In the genomic region with DNA sequence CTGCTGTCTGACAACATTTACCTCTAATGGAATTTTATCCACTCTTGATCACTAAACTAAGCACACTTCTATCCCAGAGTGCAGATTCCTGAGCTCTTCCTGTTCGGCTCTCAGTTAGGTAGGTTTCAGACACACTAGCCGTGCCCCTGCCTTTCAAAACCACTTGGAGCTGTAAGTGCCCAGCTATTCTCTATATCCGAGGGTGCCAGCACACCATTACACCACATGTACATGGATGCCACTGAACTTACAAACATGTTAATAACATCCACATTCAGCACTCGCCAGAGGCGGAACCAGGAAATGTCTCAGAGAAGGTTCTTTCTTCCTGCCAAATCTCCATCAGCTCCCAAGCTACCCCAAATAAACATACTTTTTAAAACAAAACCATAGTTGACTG, we compare ENCODE assay signal across 26 cellular contexts.
DNase-seq lines count a peak whose midpoint lies in the region; ATAC-seq and TF ChIP-seq lines count a peak whose summit lies in the region.
"Had no signal": no experiment of that assay in that cellular context is flagged by ENCODE, and none has a peak within 500 bp of the region (broad histone marks: within the 10 kb centered on the region; RNA-seq: fewer than 3 reads in every experiment).

No MANE protein-coding gene starts in this region.

- intact Hi-C loops in MCF 10A (cut with micrococcal nuclease) (loop anchor here (5.0 kb wide), 1 partner anchor 300 kb away; the partner anchor contains the start of genes CAPZA1 and ST7L), mammary epithelial cell (cut with micrococcal nuclease) (no loop called here), esophagus squamous epithelium (cut with DNase I) (no loop called here)

- H3K9me3 ChIP-seq in mammary epithelial cell (replicated peaks; ENCODE audit: insufficient read depth, low read length) (no peaks in the 10 kb centered on the region), esophagus squamous epithelium (no peaks in the 10 kb centered on the region), upper lobe of left lung (no peaks in the 10 kb centered on the region), osteoblast (ENCODE audit: low read depth, low read length) (no peaks in the 10 kb centered on the region)
- H3K9me3 ChIP-seq: psoas muscle had no signal

- H3K36me3 ChIP-seq in mammary epithelial cell (ENCODE audit: insufficient read depth, low read length) (no peaks in the 10 kb centered on the region), esophagus squamous epithelium (no peaks in the 10 kb centered on the region), upper lobe of left lung (no peaks in the 10 kb centered on the region), osteoblast (ENCODE audit: insufficient read depth, low read length) (no peaks in the 10 kb centered on the region)
- H3K36me3 ChIP-seq: brain microvascular endothelial cell had no signal

- H3K27me3 Mint-ChIP-seq in MCF 10A (ENCODE audit: insufficient read depth, unreplicated experiment) = no peaks in the 10 kb centered on the region
- peaks cover 13% of the 10 kb centered on the region for H3K27me3 Mint-ChIP-seq in nephron (ENCODE audit: low read depth)
- H3K27me3 Mint-ChIP-seq in natural killer cell treated with Interleukin-12 subunit alpha and Interleukin-12 subunit beta and Interleukin-15 and Interleukin-18, amount 100 ng/mL, for 72 hours = peaks cover 16 to 21% of the 10 kb centered on the region in 2 donors
- H3K27me3 Mint-ChIP-seq: activated CD4-positive, alpha-beta memory T cell treated with anti-CD3 and anti-CD28 coated beads for 36 hours had no signal

- in situ Hi-C loops in mammary epithelial cell (cut with MboI; ENCODE audit: low sequenced_read_pairs in 2 of 2) = no loop called here

- TF ChIP-seq CTCF in MCF 10A (IDR thresholded peaks at IDR 0.05; ENCODE audit: unreplicated experiment) (no peak), mammary epithelial cell (conservative IDR thresholded peaks at IDR 0.05 in 1 of 2, IDR thresholded peaks at IDR 0.05 in 1 of 2; ENCODE audit: extremely low read depth in 1 of 2, insufficient read depth in 1 of 2, low read depth in 1 of 2, low read length in 2 of 2) (no peak), esophagus squamous epithelium (IDR thresholded peaks at IDR 0.05) (no peak), nephron (IDR thresholded peaks at IDR 0.05; ENCODE audit: unreplicated experiment in 3 of 3) (no peak), upper lobe of left lung (IDR thresholded peaks at IDR 0.05) (no peak), osteoblast (IDR thresholded peaks at IDR 0.05; ENCODE audit: extremely low read depth, low read depth, low read length) (no peak)

- H4K20me1 ChIP-seq in mammary epithelial cell (ENCODE audit: insufficient read depth, low read length) = no peaks in the 10 kb centered on the region
- H4K20me1 ChIP-seq in osteoblast (ENCODE audit: insufficient read depth, low read length) = no peaks in the 10 kb centered on the region

- no peak overlapping the region for H3K4me3 Mint-ChIP-seq in MCF 10A (ENCODE audit: unreplicated experiment)
- H3K4me3 Mint-ChIP-seq in nephron = no peak overlapping the region
- no peak overlapping the region for H3K4me3 Mint-ChIP-seq in natural killer cell treated with Interleukin-12 subunit alpha and Interleukin-12 subunit beta and Interleukin-15 and Interleukin-18, amount 100 ng/mL, for 72 hours
- H3K4me3 Mint-ChIP-seq: activated CD4-positive, alpha-beta memory T cell treated with anti-CD3 and anti-CD28 coated beads for 36 hours; CD8-positive, alpha-beta T cell; dendritic cell treated with granulocyte-macrophage colony-stimulating factor and Interleukin-4, amounts not matched to agents 40 ng/mL and 50 ng/mL, for 4 days; stimulated activated naive B cell treated with anti-CD40 and anti-IgM and Interleukin-4, amounts not matched to agents 10 μg/mL and 1 μg/mL and 100 μg/mL, for 72 hours had no signal

- BruUV-seq in MCF 10A (replicated peaks; lab: Mats Ljungman, UMichigan) (no TSS peak), mammary epithelial cell (replicated peaks; lab: Mats Ljungman, UMichigan) (no TSS peak)

- H3K4me2 ChIP-seq in mammary epithelial cell (ENCODE audit: insufficient read depth, low read depth, low read length) (no peak overlapping the region), osteoblast (ENCODE audit: insufficient read depth, low read length) (no peak overlapping the region)

- H3K4me3 ChIP-seq in mammary epithelial cell (replicated peaks in 1 of 3; ENCODE audit: insufficient read depth in 1 of 3, low read depth in 2 of 3, low read length in 3 of 3) = no peak overlapping the region
- H3K4me3 ChIP-seq in esophagus squamous epithelium = peak overlapping the region in 1 of 4 donors; percentile 13
- no peak overlapping the region for H3K4me3 ChIP-seq in upper lobe of left lung
- H3K4me3 ChIP-seq in osteoblast (ENCODE audit: insufficient read depth, low read length) = no peak overlapping the region
- H3K4me3 ChIP-seq: psoas muscle had no signal

- TF ChIP-seq EP300 in upper lobe of left lung (IDR thresholded peaks at IDR 0.05) = no peak

- 92% methylated on average over 5 of the region's 5 CpGs for WGBS in mammary epithelial cell (ENCODE audit: low coverage, missing lambda C conversion rate)
- WGBS in esophagus squamous epithelium, 2 donors = 53 to 60% methylated on average over 5 of the region's 5 CpGs
- 28 to 37% methylated on average over 5 of the region's 5 CpGs for WGBS in upper lobe of left lung, 2 donors

- no peaks in the 10 kb centered on the region for H3K9me3 Mint-ChIP-seq in MCF 10A (ENCODE audit: unreplicated experiment)
- no peaks in the 10 kb centered on the region for H3K9me3 Mint-ChIP-seq in nephron
- no peaks in the 10 kb centered on the region for H3K9me3 Mint-ChIP-seq in natural killer cell treated with Interleukin-12 subunit alpha and Interleukin-12 subunit beta and Interleukin-15 and Interleukin-18, amount 100 ng/mL, for 72 hours
- H3K9me3 Mint-ChIP-seq: activated CD4-positive, alpha-beta memory T cell treated with anti-CD3 and anti-CD28 coated beads for 36 hours; CD8-positive, alpha-beta T cell; dendritic cell treated with granulocyte-macrophage colony-stimulating factor and Interleukin-4, amounts not matched to agents 40 ng/mL and 50 ng/mL, for 4 days; stimulated activated naive B cell treated with anti-CD40 and anti-IgM and Interleukin-4, amounts not matched to agents 10 μg/mL and 1 μg/mL and 100 μg/mL, for 72 hours had no signal

- H3K27me3 ChIP-seq in mammary epithelial cell (ENCODE audit: insufficient read depth, low read length) = no peaks in the 10 kb centered on the region
- no peaks in the 10 kb centered on the region for H3K27me3 ChIP-seq in esophagus squamous epithelium
- H3K27me3 ChIP-seq in upper lobe of left lung = no peaks in the 10 kb centered on the region
- H3K27me3 ChIP-seq in osteoblast (ENCODE audit: insufficient read depth, low read length) = peaks cover 7% of the 10 kb centered on the region
- H3K27me3 ChIP-seq: brain microvascular endothelial cell had no signal

- dilution Hi-C loops in mammary epithelial cell (cut with HindIII; ENCODE audit: low sequenced_read_pairs) = no loop called here

- H3K4me1 Mint-ChIP-seq in MCF 10A (ENCODE audit: insufficient read depth, unreplicated experiment) (peaks cover 23% of the 10 kb centered on the region), nephron (peaks cover 17% of the 10 kb centered on the region)
- H3K4me1 Mint-ChIP-seq in natural killer cell treated with Interleukin-12 subunit alpha and Interleukin-12 subunit beta and Interleukin-15 and Interleukin-18, amount 100 ng/mL, for 72 hours (ENCODE audit: low read depth in 2 of 2) = no peaks in the 10 kb centered on the region

- no peak for TF ChIP-seq POLR2A in esophagus squamous epithelium (IDR thresholded peaks at IDR 0.05)
- no peak for TF ChIP-seq POLR2A in upper lobe of left lung (IDR thresholded peaks at IDR 0.05)

- H3K27ac Mint-ChIP-seq in MCF 10A (ENCODE audit: low read depth, unreplicated experiment) (peak overlapping the region; percentile 37), nephron (peak overlapping the region; percentile 6 to 56 (median 9))
- H3K27ac Mint-ChIP-seq in natural killer cell treated with Interleukin-12 subunit alpha and Interleukin-12 subunit beta and Interleukin-15 and Interleukin-18, amount 100 ng/mL, for 72 hours = no peak overlapping the region
- H3K27ac Mint-ChIP-seq: activated CD4-positive, alpha-beta memory T cell treated with anti-CD3 and anti-CD28 coated beads for 36 hours; CD8-positive, alpha-beta T cell; dendritic cell treated with granulocyte-macrophage colony-stimulating factor and Interleukin-4, amounts not matched to agents 40 ng/mL and 50 ng/mL, for 4 days; stimulated activated naive B cell treated with anti-CD40 and anti-IgM and Interleukin-4, amounts not matched to agents 10 μg/mL and 1 μg/mL and 100 μg/mL, for 72 hours had no signal

- peaks cover 5% of the 10 kb centered on the region for H3K79me2 ChIP-seq in mammary epithelial cell (ENCODE audit: insufficient read depth, low read length)
- no peaks in the 10 kb centered on the region for H3K79me2 ChIP-seq in osteoblast (ENCODE audit: insufficient read depth, low read length)

- ATAC-seq in upper lobe of left lung (ENCODE audit: low FRiP score in 2 of 2) (peak; percentile 34 to 71), GM19455 (IDR thresholded peaks at IDR 0.05; ENCODE audit: unreplicated experiment) (no peak)
- ATAC-seq in natural killer cell treated with Interleukin-12 subunit alpha and Interleukin-12 subunit beta and Interleukin-15 and Interleukin-18, amount 100 ng/mL, for 72 hours = no peak
- ATAC-seq: CD8-positive, alpha-beta T cell; HCT116; psoas muscle; stimulated activated naive B cell treated with anti-CD40 and anti-IgM and Interleukin-4, amounts not matched to agents 10 μg/mL and 1 μg/mL and 100 μg/mL, for 72 hours had no signal

- H3K36me3 Mint-ChIP-seq in MCF 10A (ENCODE audit: insufficient read depth, unreplicated experiment) = no peaks in the 10 kb centered on the region
- H3K36me3 Mint-ChIP-seq in nephron (ENCODE audit: low read depth) = no peaks in the 10 kb centered on the region
- no peaks in the 10 kb centered on the region for H3K36me3 Mint-ChIP-seq in natural killer cell treated with Interleukin-12 subunit alpha and Interleukin-12 subunit beta and Interleukin-15 and Interleukin-18, amount 100 ng/mL, for 72 hours
- H3K36me3 Mint-ChIP-seq: activated CD4-positive, alpha-beta memory T cell treated with anti-CD3 and anti-CD28 coated beads for 36 hours; CD8-positive, alpha-beta T cell; stimulated activated naive B cell treated with anti-CD40 and anti-IgM and Interleukin-4, amounts not matched to agents 10 μg/mL and 1 μg/mL and 100 μg/mL, for 72 hours had no signal

- CTCF ChIA-PET in MCF 10A (lab: Yijun Ruan, JAX) (interaction anchor here (0.6 to 2.0 kb wide), 4 partner anchors 17 to 1094 kb away, joined by 3 to 9 read pairs (median 7); no protein-coding TSS in a partner anchor), mammary epithelial cell (lab: Charles Lee; ENCODE audit: low non-redundant PET) (no interaction called here)

- no peak overlapping the region for H3K9ac ChIP-seq in mammary epithelial cell (ENCODE audit: insufficient read depth, low read length)

- no peak for DNase-seq in MCF 10A (ENCODE audit: unreplicated experiment)
- no peak for DNase-seq in mammary epithelial cell
- no peak for DNase-seq in esophagus squamous epithelium (lab: John Stamatoyannopoulos, UW)
- DNase-seq in upper lobe of left lung = no peak
- DNase-seq in natural killer cell treated with Interleukin-12 subunit alpha and Interleukin-12 subunit beta and Interleukin-15 and Interleukin-18, amount 100 ng/mL, for 72 hours (ENCODE audit: low spot score) = no peak
- DNase-seq in osteoblast (ENCODE audit: insufficient read length, low spot score, missing footprints) = no peak
- DNase-seq: activated CD4-positive, alpha-beta memory T cell treated with anti-CD3 and anti-CD28 coated beads for 36 hours; activated effector memory CD4-positive, alpha-beta T cell treated with anti-CD3 and anti-CD28 coated beads, Interleukin-2, amount 50 U/mL, for 16 hours; AML-193; brain microvascular endothelial cell; CD8-positive, alpha-beta T cell; KG1; left cardiac atrium; NCI-H146; NCI-H774; psoas muscle; SHP77; small intestine; stimulated activated CD4-positive, alpha-beta T cell treated with anti-CD3 and anti-CD28 coated beads, Interleukin-2, amount 100 ng/mL, for 48 hours; stimulated activated naive B cell treated with anti-CD40 and anti-IgM and Interleukin-4, amounts not matched to agents 10 μg/mL and 1 μg/mL and 100 μg/mL, for 72 hours; SW 1271 had no signal

- POLR2A ChIA-PET in MCF 10A (lab: Yijun Ruan, JAX) = no interaction called here

- H2AFZ ChIP-seq in mammary epithelial cell (ENCODE audit: low read depth, low read length) (no peak overlapping the region), osteoblast (ENCODE audit: low read length) (no peak overlapping the region)

- no peak overlapping the region for H3K27ac ChIP-seq in mammary epithelial cell (ENCODE audit: insufficient read depth, low read depth, low read length)
- peak overlapping the region; percentile 39 to 79 (median 64) for H3K27ac ChIP-seq in esophagus squamous epithelium
- peak overlapping the region in 2 of 4 donors; percentile 39 to 62 for H3K27ac ChIP-seq in upper lobe of left lung
- no peak overlapping the region for H3K27ac ChIP-seq in osteoblast (ENCODE audit: low read depth, low read length)
- H3K27ac ChIP-seq: 22Rv1, brain microvascular endothelial cell, psoas muscle had no signal

- peaks cover 21% of the 10 kb centered on the region for H3K4me1 ChIP-seq in mammary epithelial cell (ENCODE audit: insufficient read depth, low read length)
- H3K4me1 ChIP-seq in esophagus squamous epithelium = peaks cover 11 to 46% (median 22%) of the 10 kb centered on the region in 3 donors
- H3K4me1 ChIP-seq in upper lobe of left lung = peaks cover 0 to 26% (median 9%) of the 10 kb centered on the region in 4 donors
- no peaks in the 10 kb centered on the region for H3K4me1 ChIP-seq in osteoblast (ENCODE audit: insufficient read depth, low read length)
- H3K4me1 ChIP-seq: psoas muscle had no signal

Comparison
In these comparisons a context has a peak if more than half of its experiments do, and no peak if none do; other contexts are left out.
1. H3K27ac Mint-ChIP-seq: peak in MCF 10A (single experiment) and nephron (3 of 3); none in natural killer cell treated with Interleukin-12 subunit alpha and Interleukin-12 subunit beta and Interleukin-15 and Interleukin-18, amount 100 ng/mL, for 72 hours (0 of 2).
2. H3K27ac ChIP-seq: peak in esophagus squamous epithelium (4 of 4); none in mammary epithelial cell (single experiment) and osteoblast (single experiment).
3. ATAC-seq: peak in upper lobe of left lung (2 of 2); none in GM19455 (single experiment) and natural killer cell treated with Interleukin-12 subunit alpha and Interleukin-12 subunit beta and Interleukin-15 and Interleukin-18, amount 100 ng/mL, for 72 hours (0 of 2).